In the genomic region with DNA sequence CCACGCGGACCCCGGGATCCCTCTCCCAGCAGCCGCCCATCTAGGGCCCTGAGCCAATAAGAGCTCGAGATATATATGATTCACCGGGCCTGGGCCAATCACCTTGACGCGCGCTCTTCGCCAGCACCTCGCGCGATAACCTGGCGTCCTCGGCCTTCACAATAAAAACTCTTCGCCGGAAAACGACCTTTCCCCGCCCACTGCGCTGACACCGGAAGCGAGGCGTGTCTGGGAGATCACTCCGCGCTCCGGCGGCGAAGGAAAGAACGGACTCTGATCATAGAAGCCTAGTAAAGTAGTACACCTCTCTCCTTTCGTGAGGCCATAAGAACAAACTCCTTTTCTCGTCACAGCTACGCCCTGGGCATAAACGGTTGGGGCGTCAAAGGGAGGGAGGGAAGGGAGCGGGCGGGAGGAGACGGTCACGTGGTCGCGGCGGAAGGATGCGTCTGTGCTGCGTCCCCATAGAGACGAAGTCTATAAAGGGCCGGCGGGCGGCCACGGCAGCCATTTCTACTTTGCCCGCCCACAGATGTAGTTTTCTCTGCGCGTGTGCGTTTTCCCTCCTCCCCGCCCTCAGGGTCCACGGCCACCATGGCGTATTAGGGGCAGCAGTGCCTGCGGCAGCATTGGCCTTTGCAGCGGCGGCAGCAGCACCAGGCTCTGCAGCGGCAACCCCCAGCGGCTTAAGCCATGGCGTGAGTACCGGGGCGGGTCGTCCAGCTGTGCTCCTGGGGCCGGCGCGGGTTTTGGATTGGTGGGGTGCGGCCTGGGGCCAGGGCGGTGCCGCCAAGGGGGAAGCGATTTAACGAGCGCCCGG, we compare ENCODE assay signal across 1 cellular context.
A peak's percentile ranks its signal among the peaks of the same experiment; 100 is the strongest.
TF ChIP-seq lines count a peak whose summit lies in the region.

A gene with protein sequence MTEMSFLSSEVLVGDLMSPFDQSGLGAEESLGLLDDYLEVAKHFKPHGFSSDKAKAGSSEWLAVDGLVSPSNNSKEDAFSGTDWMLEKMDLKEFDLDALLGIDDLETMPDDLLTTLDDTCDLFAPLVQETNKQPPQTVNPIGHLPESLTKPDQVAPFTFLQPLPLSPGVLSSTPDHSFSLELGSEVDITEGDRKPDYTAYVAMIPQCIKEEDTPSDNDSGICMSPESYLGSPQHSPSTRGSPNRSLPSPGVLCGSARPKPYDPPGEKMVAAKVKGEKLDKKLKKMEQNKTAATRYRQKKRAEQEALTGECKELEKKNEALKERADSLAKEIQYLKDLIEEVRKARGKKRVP (plus strand): TSS at position 509 of the 820 bp plus-strand sequence. CDS start 884 bp downstream, outside the sequence.

TF ChIP-seq in WTC11, 78 proteins besides CTCF, POLR2A, EP300 and RAD21 (continued from another document):
- TF ChIP-seq KAT7 (CRISPR knock-in tag; IDR thresholded peaks at IDR 0.05; ENCODE audit: borderline replicate concordance) (peak; percentile 99; the same call in 1 of the 2 replicates), IRF2 (CRISPR knock-in tag; IDR thresholded peaks at IDR 0.05; ENCODE audit: borderline replicate concordance, low read depth) (no peak), ETV6 (CRISPR knock-in tag; IDR thresholded peaks at IDR 0.05) (peak; percentile 90), ERG (CRISPR knock-in tag; IDR thresholded peaks at IDR 0.05) (0 out of 2 replicates have a peak, but pooled peaks have one; percentile 43), ZNF425 (CRISPR knock-in tag; conservative IDR thresholded peaks at IDR 0.05) (0 out of 2 replicates have a peak, but pooled peaks have one; percentile 75)
- TF ChIP-seq, protein P1, sequence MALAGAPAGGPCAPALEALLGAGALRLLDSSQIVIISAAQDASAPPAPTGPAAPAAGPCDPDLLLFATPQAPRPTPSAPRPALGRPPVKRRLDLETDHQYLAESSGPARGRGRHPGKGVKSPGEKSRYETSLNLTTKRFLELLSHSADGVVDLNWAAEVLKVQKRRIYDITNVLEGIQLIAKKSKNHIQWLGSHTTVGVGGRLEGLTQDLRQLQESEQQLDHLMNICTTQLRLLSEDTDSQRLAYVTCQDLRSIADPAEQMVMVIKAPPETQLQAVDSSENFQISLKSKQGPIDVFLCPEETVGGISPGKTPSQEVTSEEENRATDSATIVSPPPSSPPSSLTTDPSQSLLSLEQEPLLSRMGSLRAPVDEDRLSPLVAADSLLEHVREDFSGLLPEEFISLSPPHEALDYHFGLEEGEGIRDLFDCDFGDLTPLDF (CRISPR knock-in tag; IDR thresholded peaks at IDR 0.05) = 0 out of 2 replicates have a peak, but pooled peaks have one; percentile 16
- TF ChIP-seq, protein P2, sequence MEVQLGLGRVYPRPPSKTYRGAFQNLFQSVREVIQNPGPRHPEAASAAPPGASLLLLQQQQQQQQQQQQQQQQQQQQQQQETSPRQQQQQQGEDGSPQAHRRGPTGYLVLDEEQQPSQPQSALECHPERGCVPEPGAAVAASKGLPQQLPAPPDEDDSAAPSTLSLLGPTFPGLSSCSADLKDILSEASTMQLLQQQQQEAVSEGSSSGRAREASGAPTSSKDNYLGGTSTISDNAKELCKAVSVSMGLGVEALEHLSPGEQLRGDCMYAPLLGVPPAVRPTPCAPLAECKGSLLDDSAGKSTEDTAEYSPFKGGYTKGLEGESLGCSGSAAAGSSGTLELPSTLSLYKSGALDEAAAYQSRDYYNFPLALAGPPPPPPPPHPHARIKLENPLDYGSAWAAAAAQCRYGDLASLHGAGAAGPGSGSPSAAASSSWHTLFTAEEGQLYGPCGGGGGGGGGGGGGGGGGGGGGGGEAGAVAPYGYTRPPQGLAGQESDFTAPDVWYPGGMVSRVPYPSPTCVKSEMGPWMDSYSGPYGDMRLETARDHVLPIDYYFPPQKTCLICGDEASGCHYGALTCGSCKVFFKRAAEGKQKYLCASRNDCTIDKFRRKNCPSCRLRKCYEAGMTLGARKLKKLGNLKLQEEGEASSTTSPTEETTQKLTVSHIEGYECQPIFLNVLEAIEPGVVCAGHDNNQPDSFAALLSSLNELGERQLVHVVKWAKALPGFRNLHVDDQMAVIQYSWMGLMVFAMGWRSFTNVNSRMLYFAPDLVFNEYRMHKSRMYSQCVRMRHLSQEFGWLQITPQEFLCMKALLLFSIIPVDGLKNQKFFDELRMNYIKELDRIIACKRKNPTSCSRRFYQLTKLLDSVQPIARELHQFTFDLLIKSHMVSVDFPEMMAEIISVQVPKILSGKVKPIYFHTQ (CRISPR knock-in tag; IDR thresholded peaks at IDR 0.05) = peak; percentile 62; the same call in 1 of the 2 replicates
